Comparison of ENCODE assay signal across 18 cellular contexts in genomic region chr7:132551928-132552327, GRCh38.
"Had no signal": no experiment of that assay in that cellular context is flagged by ENCODE, and none has a peak within 500 bp of the region (broad histone marks: within the 10 kb centered on the region; RNA-seq: fewer than 3 reads in every experiment).

No MANE protein-coding gene starts in this region.

- H3K4me2 ChIP-seq: SK-N-SH had no signal

- H3K9me3 ChIP-seq: SK-N-SH had no signal

- H3K9ac ChIP-seq: SK-N-SH had no signal

- H3K9me2 ChIP-seq: SK-N-SH had no signal

- H3K27ac ChIP-seq: RWPE1 had no signal

- DNase-seq: KBM-7; NCI-H1092; NCI-H1105 treated with DMSO at 0.1 percent for 48 hours; NCI-H146; NCI-H1694 treated with DMSO at 0.1 percent for 48 hours; NCI-H1930; NCI-H2107; NCI-H226; NCI-H446; NCI-H510A; NCI-H774; NK-92 treated with Interleukin-12 subunit alpha and Interleukin-12 subunit beta, amount 100 ng/mL, for 24 hours; OCI-M1; SHP77; SK-N-SH; SW 1271; T-cell had no signal
